ENCODE assay signal across 8 cellular contexts in the genomic region with DNA sequence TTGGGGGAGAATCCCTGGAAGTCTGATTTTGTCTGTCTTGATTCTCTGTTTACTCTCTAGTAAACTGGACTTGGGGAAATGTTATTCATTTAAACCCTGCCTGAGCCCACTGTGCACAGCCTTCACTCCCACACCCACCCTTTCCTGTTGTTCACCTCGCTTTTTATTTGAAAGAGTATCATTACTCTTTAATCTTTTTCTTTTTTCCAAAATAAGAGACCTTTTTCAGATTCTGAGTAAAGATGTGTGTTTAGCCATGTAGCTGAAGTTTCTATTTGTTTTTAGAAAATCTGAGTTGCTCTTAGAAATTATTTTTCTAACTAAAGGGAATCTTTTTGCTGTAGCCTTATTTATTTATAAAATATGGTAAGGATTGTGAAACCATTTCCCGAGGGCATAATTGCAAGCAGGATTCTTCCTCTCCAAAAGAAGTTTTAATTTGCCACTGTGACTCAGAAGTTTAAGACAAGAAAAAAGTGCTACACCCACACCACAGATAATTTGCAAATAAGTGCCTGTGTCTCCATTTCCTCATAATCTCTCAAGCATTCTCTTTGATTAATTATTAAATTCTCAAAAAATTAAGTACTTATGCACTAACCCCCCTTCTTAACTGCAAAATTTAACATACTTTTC. TPM values are rescaled to one million over a fixed set of nuclear protein-coding genes. Genes with fewer than 3 reads are reported as not detected.
DNase-seq lines count a peak whose midpoint lies in the region; TF ChIP-seq lines count a peak whose summit lies in the region.

No MANE protein-coding gene starts in this region.

- H3K4me1 Mint-ChIP-seq in activated naive CD4-positive, alpha-beta T cell treated with anti-CD3 and anti-CD28 coated beads, Interleukin-2, amount 50 U/mL, for 24 hours: peaks cover 81% of the 10 kb centered on the region

- peak overlapping the region; percentile 72 for H3K4me3 Mint-ChIP-seq in activated naive CD4-positive, alpha-beta T cell treated with anti-CD3 and anti-CD28 coated beads, Interleukin-2, amount 50 U/mL, for 24 hours

- no peaks in the 10 kb centered on the region for H3K27me3 Mint-ChIP-seq in activated naive CD4-positive, alpha-beta T cell treated with anti-CD3 and anti-CD28 coated beads, Interleukin-2, amount 50 U/mL, for 24 hours

- intact Hi-C loops in uterus (cut with DNase I; ENCODE audit: low total_unique reads): no loop called here

- DNase-seq in stimulated activated CD4-positive, alpha-beta T cell treated with anti-CD3 and anti-CD28 coated beads, Interleukin-4, amount 100 ng/mL, for 24 hours: peak; percentile 36
- no peak for DNase-seq in stimulated activated CD4-positive, alpha-beta T cell treated with anti-CD3 and anti-CD28 coated beads, Interleukin-1b, Interleukin-23, amount 100 ng/mL, for 48 hours
- DNase-seq in hepatic stellate cell (ENCODE audit: low spot score) (peak; percentile 8), uterus (no peak), GDM1 (lab: John Stamatoyannopoulos, UW) (no peak), NCI-H1417 (lab: John Stamatoyannopoulos, UW) (no peak), NCI-H1694 (lab: John Stamatoyannopoulos, UW) (no peak)

- H3K36me3 Mint-ChIP-seq in activated naive CD4-positive, alpha-beta T cell treated with anti-CD3 and anti-CD28 coated beads, Interleukin-2, amount 50 U/mL, for 24 hours: peaks cover 17% of the 10 kb centered on the region

- H3K9me3 Mint-ChIP-seq in activated naive CD4-positive, alpha-beta T cell treated with anti-CD3 and anti-CD28 coated beads, Interleukin-2, amount 50 U/mL, for 24 hours: no peaks in the 10 kb centered on the region

- TF ChIP-seq CTCF in uterus (IDR thresholded peaks at IDR 0.05): no peak

- no peaks in the 10 kb centered on the region for H3K36me3 ChIP-seq in uterus

- no peaks in the 10 kb centered on the region for H3K4me1 ChIP-seq in uterus

- H3K27me3 ChIP-seq in uterus: no peaks in the 10 kb centered on the region

- H3K9me3 ChIP-seq in uterus: no peaks in the 10 kb centered on the region

- no peak for TF ChIP-seq POLR2A in uterus (IDR thresholded peaks at IDR 0.05)

- H3K27ac Mint-ChIP-seq in activated naive CD4-positive, alpha-beta T cell treated with anti-CD3 and anti-CD28 coated beads, Interleukin-2, amount 50 U/mL, for 24 hours: peak overlapping the region; percentile 95

- peak overlapping the region; percentile 35 to 76 for H3K27ac ChIP-seq in uterus

- no peak overlapping the region for H3K4me3 ChIP-seq in uterus

RNA-seq across cellular contexts. Expression of a gene that starts 43.4 kb away (rescaled TPM):
- 10 to 100 TPM; 11.3 to 49.4 (median 38.7) TPM for total RNA-seq in uterus

Comparison
In these comparisons a context has a peak if more than half of its experiments do, and no peak if none do; other contexts are left out.
1. DNase-seq: peak in stimulated activated CD4-positive, alpha-beta T cell treated with anti-CD3 and anti-CD28 coated beads, Interleukin-4, amount 100 ng/mL, for 24 hours (single experiment) and hepatic stellate cell (single experiment); none in stimulated activated CD4-positive, alpha-beta T cell treated with anti-CD3 and anti-CD28 coated beads, Interleukin-1b, Interleukin-23, amount 100 ng/mL, for 48 hours (single experiment), uterus (0 of 2), GDM1 (single experiment), NCI-H1417 (0 of 3) and NCI-H1694 (single experiment).